Comparison of ENCODE assay signal across 8 cellular contexts in genomic region chr12:62466596-62467411, GRCh38. TPM values are rescaled to one million over a fixed set of nuclear protein-coding genes. Genes with fewer than 3 reads are reported as not detected.
DNase-seq lines count a peak whose midpoint lies in the region; TF ChIP-seq lines count a peak whose summit lies in the region.

A gene with protein sequence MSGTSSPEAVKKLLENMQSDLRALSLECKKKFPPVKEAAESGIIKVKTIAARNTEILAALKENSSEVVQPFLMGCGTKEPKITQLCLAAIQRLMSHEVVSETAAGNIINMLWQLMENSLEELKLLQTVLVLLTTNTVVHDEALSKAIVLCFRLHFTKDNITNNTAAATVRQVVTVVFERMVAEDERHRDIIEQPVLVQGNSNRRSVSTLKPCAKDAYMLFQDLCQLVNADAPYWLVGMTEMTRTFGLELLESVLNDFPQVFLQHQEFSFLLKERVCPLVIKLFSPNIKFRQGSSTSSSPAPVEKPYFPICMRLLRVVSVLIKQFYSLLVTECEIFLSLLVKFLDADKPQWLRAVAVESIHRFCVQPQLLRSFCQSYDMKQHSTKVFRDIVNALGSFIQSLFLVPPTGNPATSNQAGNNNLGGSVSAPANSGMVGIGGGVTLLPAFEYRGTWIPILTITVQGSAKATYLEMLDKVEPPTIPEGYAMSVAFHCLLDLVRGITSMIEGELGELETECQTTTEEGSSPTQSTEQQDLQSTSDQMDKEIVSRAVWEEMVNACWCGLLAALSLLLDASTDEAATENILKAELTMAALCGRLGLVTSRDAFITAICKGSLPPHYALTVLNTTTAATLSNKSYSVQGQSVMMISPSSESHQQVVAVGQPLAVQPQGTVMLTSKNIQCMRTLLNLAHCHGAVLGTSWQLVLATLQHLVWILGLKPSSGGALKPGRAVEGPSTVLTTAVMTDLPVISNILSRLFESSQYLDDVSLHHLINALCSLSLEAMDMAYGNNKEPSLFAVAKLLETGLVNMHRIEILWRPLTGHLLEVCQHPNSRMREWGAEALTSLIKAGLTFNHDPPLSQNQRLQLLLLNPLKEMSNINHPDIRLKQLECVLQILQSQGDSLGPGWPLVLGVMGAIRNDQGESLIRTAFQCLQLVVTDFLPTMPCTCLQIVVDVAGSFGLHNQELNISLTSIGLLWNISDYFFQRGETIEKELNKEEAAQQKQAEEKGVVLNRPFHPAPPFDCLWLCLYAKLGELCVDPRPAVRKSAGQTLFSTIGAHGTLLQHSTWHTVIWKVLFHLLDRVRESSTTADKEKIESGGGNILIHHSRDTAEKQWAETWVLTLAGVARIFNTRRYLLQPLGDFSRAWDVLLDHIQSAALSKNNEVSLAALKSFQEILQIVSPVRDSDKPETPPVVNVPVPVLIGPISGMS (N-terminal part only) (plus strand): TSS chr12:62466826. CDS start chr12:62467208, 382 bp downstream.

- H3K4me3 ChIP-seq in MG63 (peak within 1 kb of the TSS; percentile 84), fibroblast of villous mesenchyme (ENCODE audit: low read depth, low read length) (peak within 1 kb of the TSS; percentile 100), neural progenitor cell (peak within 1 kb of the TSS; percentile 85), stomach smooth muscle (ENCODE audit: low read length in 2 of 2) (peak within 1 kb of the TSS; percentile 96 to 99)

- DNase-seq in H9: peak; percentile 87
- peak; percentile 91 for DNase-seq in MG63
- peak; percentile 81 for DNase-seq in SIG-M5 treated with dmso at 0.1 percent for 504 hours (lab: John Stamatoyannopoulos, UW; ENCODE audit: unreplicated experiment)
- DNase-seq in activated gamma-delta T cell treated with Interleukin-2 at 50 U/mL for 16 hours: peak; percentile 83
- DNase-seq in fibroblast of villous mesenchyme (ENCODE audit: low read depth): peak; percentile 85
- peak; percentile 93 for DNase-seq in neural progenitor cell (ENCODE audit: low spot score)

- no peak within 1 kb of the TSS for H3T11ph ChIP-seq in H9 (ENCODE audit: low read length)

- H3K14ac ChIP-seq in H9 (ENCODE audit: insufficient read depth, low read length): peak within 1 kb of the TSS; percentile 82; the same call in 1 of the 2 replicates

- H3K36me3 Mint-ChIP-seq in H9 (ENCODE audit: insufficient read depth in 1 of 3, low read depth in 3 of 3) (peaks cover 3 to 4% (median 3%) of the 10 kb centered on the region in 3 experiments; a peak in 2 of 7 replicates), neural progenitor cell (no peaks in the 10 kb centered on the region)

- no peak within 1 kb of the TSS for H3K56ac ChIP-seq in H9 (ENCODE audit: insufficient read length, low read depth, low read length)

- no peak within 1 kb of the TSS for H3K4ac ChIP-seq in H9 (ENCODE audit: low read depth, low read length)

- H3K4me1 Mint-ChIP-seq in H9 (peaks cover 12 to 13% of the 10 kb centered on the region in 2 experiments), neural progenitor cell (peaks cover 18% of the 10 kb centered on the region)

- peak within 1 kb of the TSS; percentile 52 for H2AFZ ChIP-seq in H9 (ENCODE audit: low read length)
- H2AFZ ChIP-seq in neural progenitor cell (replicated peaks): peak within 1 kb of the TSS; percentile 99

- H2AK5ac ChIP-seq in H9 (ENCODE audit: insufficient read length, low read length): no peak within 1 kb of the TSS

- no CpG with 5 or more reads among the region's 61 CpGs for WGBS in H9 (ENCODE audit: extremely low coverage, insufficient read length, low lambda C conversion rate)

- H3K9me3 ChIP-seq in ES-I3 (ENCODE audit: control insufficient read depth, insufficient read depth, low read length): peaks cover 7% of the 10 kb centered on the region; the same call in 1 of the 2 replicates
- H3K9me3 ChIP-seq in H9 (ENCODE audit: control insufficient read depth, low read depth, low read length): no peaks in the 10 kb centered on the region
- H3K9me3 ChIP-seq in MG63: peaks cover 6% of the 10 kb centered on the region
- H3K9me3 ChIP-seq in neural progenitor cell (ENCODE audit: low read depth): no peaks in the 10 kb centered on the region
- no peaks in the 10 kb centered on the region for H3K9me3 ChIP-seq in stomach smooth muscle (ENCODE audit: control insufficient read depth in 2 of 2, low read length in 2 of 2)

- H3K18ac ChIP-seq in H9 (ENCODE audit: insufficient read length, low read depth, low read length): peak within 1 kb of the TSS; percentile 45

- H3K27ac ChIP-seq in H9 (ENCODE audit: insufficient read length, low read depth, low read length): no peak within 1 kb of the TSS
- H3K27ac ChIP-seq in neural progenitor cell: no peak within 1 kb of the TSS
- peak within 1 kb of the TSS; percentile 84 for H3K27ac ChIP-seq in stomach smooth muscle (ENCODE audit: low read length)

- TF ChIP-seq CTCF in H9 (conservative IDR thresholded peaks at IDR 0.05): no peak
- TF ChIP-seq CTCF in fibroblast of villous mesenchyme (IDR thresholded peaks at IDR 0.05; ENCODE audit: insufficient read depth, low read depth, low read length): no peak
- no peak for TF ChIP-seq CTCF in neural progenitor cell (IDR thresholded peaks at IDR 0.05)

- H2BK5ac ChIP-seq in H9 (ENCODE audit: insufficient read length, low read length): no peak within 1 kb of the TSS

- H2BK12ac ChIP-seq in H9 (ENCODE audit: insufficient read length, low read depth, low read length): no peak within 1 kb of the TSS

- H3K27ac Mint-ChIP-seq in H9: peak within 1 kb of the TSS in 2 of 3 experiments; percentile 87 to 92; a peak in 4 of 7 replicates
- peak within 1 kb of the TSS; percentile 84 for H3K27ac Mint-ChIP-seq in neural progenitor cell

- H3K23me2 ChIP-seq in H9 (ENCODE audit: insufficient read length, low read depth, low read length, poor library complexity, severe bottlenecking): peaks cover 4% of the 10 kb centered on the region

- H4K20me1 ChIP-seq in H9 (ENCODE audit: control insufficient read depth, insufficient read depth, insufficient read length) (no peaks in the 10 kb centered on the region), neural progenitor cell (ENCODE audit: low read depth) (peaks cover 7% of the 10 kb centered on the region)

- H3K4me2 ChIP-seq in H9 (ENCODE audit: insufficient read depth, insufficient read length, low read length) (peak within 1 kb of the TSS; percentile 95), neural progenitor cell (peak within 1 kb of the TSS; percentile 94)

- H3K79me1 ChIP-seq in H9 (ENCODE audit: insufficient read depth, low read depth, low read length, poor library complexity, severe bottlenecking): no peaks in the 10 kb centered on the region

- H3K4me1 ChIP-seq in ES-I3 (ENCODE audit: insufficient read depth, low read length) (no peaks in the 10 kb centered on the region; the same call in 1 of the 2 replicates), H9 (ENCODE audit: insufficient read depth, low read length) (no peaks in the 10 kb centered on the region), neural progenitor cell (peaks cover 24% of the 10 kb centered on the region), stomach smooth muscle (ENCODE audit: control insufficient read depth, insufficient read depth, low read length) (peaks cover 12% of the 10 kb centered on the region)

- H3K36me3 ChIP-seq in ES-I3 (ENCODE audit: insufficient read depth, low read length): no peaks in the 10 kb centered on the region
- peaks cover 12% of the 10 kb centered on the region for H3K36me3 ChIP-seq in MG63
- H3K36me3 ChIP-seq in neural progenitor cell: no peaks in the 10 kb centered on the region
- peaks cover 0 to 4% of the 10 kb centered on the region in 2 donors for H3K36me3 ChIP-seq in stomach smooth muscle (ENCODE audit: control insufficient read depth in 2 of 2, insufficient read depth in 2 of 2, low read length in 2 of 2)

- peaks cover 9% of the 10 kb centered on the region for H3F3A ChIP-seq in neural progenitor cell (ENCODE audit: low read depth)

- H3K27me3 Mint-ChIP-seq in H9 (ENCODE audit: low read depth): peaks cover 4% of the 10 kb centered on the region; the same call in 1 of the 2 replicates
- no peaks in the 10 kb centered on the region for H3K27me3 Mint-ChIP-seq in neural progenitor cell (ENCODE audit: insufficient read depth, low read depth)

- H2BK120ac ChIP-seq in H9 (ENCODE audit: low read depth, low read length, poor library complexity, severe bottlenecking): no peak within 1 kb of the TSS

- peak within 1 kb of the TSS; percentile 86 for H3K9ac ChIP-seq in ES-I3 (ENCODE audit: low read depth, low read length)
- peak within 1 kb of the TSS; percentile 42 for H3K9ac ChIP-seq in H9 (ENCODE audit: extremely low read depth, insufficient read length, low read length)
- peak within 1 kb of the TSS; percentile 77 for H3K9ac ChIP-seq in neural progenitor cell
- H3K9ac ChIP-seq in stomach smooth muscle (ENCODE audit: low read length in 2 of 2): peak within 1 kb of the TSS; percentile 87 to 98

- peaks cover 18% of the 10 kb centered on the region in 2 experiments for H3K9me3 Mint-ChIP-seq in H9
- peaks cover 13% of the 10 kb centered on the region for H3K9me3 Mint-ChIP-seq in neural progenitor cell

- no peak within 1 kb of the TSS for H3K23ac ChIP-seq in H9 (ENCODE audit: insufficient read length, low read depth, low read length)

- H2BK20ac ChIP-seq in H9 (ENCODE audit: low read depth, low read length, poor library complexity, severe bottlenecking): no peak within 1 kb of the TSS

- H3K4me3 Mint-ChIP-seq in H9 (peak within 1 kb of the TSS; percentile 86 to 92), neural progenitor cell (peak within 1 kb of the TSS; percentile 95)

- no peak within 1 kb of the TSS for H4K8ac ChIP-seq in H9 (replicated peaks; ENCODE audit: insufficient read length, low read depth, low read length)

- peaks cover 4% of the 10 kb centered on the region; the same call in 1 of the 2 replicates for H3K79me2 ChIP-seq in H9 (ENCODE audit: insufficient read depth, low read length)
- H3K79me2 ChIP-seq in neural progenitor cell (ENCODE audit: low read depth): peaks cover 52% of the 10 kb centered on the region

- H4K5ac ChIP-seq in H9 (ENCODE audit: insufficient read length, low read depth, low read length): no peak within 1 kb of the TSS

- no peak within 1 kb of the TSS for H4K91ac ChIP-seq in H9 (ENCODE audit: insufficient read length, low read depth, low read length)

- no peak within 1 kb of the TSS for H2BK15ac ChIP-seq in H9 (ENCODE audit: low read depth, low read length)

- H3K27me3 ChIP-seq in H9 (ENCODE audit: insufficient read depth, low read length) (no peaks in the 10 kb centered on the region), MG63 (no peaks in the 10 kb centered on the region; the same call in 1 of the 2 replicates), neural progenitor cell (no peaks in the 10 kb centered on the region), stomach smooth muscle (ENCODE audit: control insufficient read depth in 1 of 2, insufficient read depth in 2 of 2, low read length in 2 of 2) (no peaks in the 10 kb centered on the region)

RNA-seq across cellular contexts. Expression of the gene that starts here (rescaled TPM):
- total RNA-seq in H9 (2021) (21.9 and 22.3 TPM in 2 replicates), fibroblast of villous mesenchyme (54.4 and 59.2 TPM in 2 replicates), neural progenitor cell (ENCODE audit: low replicate concordance) (44.2 and 62.3 TPM in 2 replicates)
- 17.5 and 17.7 TPM in 2 replicates for total RNA-seq in MG63 (2014; rRNA removed; shearing (Covaris generic); ENCODE audit: low replicate concordance)

Comparison
In these comparisons a context has a peak if more than half of its experiments do, and no peak if none do; other contexts are left out.
1. H3K9ac ChIP-seq: peak in every context shown above with its lines; median percentile 92 in stomach smooth muscle; 86 in ES-I3; 77 in neural progenitor cell; 42 in H9.